Comparison of ENCODE assay signal across 16 cellular contexts in genomic region chr9:137784641-137785513, GRCh38.
DNase-seq lines count a peak whose midpoint lies in the region; ATAC-seq and TF ChIP-seq lines count a peak whose summit lies in the region.
"Had no signal": no experiment of that assay in that cellular context is flagged by ENCODE, and none has a peak within 500 bp of the region (broad histone marks: within the 10 kb centered on the region; RNA-seq: fewer than 3 reads in every experiment).

No MANE protein-coding gene starts in this region.

- peaks cover 23% of the 10 kb centered on the region for H3K4me1 Mint-ChIP-seq in activated CD4-positive, alpha-beta T cell treated with anti-CD3 and anti-CD28 coated beads, Interleukin-2, amount 10 ng/mL, durations not matched to agents 7 days and 5 days
- H3K4me1 Mint-ChIP-seq in chondrocyte (ENCODE audit: low read depth), result peaks cover 9% of the 10 kb centered on the region

- ATAC-seq in GM19351 (IDR thresholded peaks at IDR 0.05; ENCODE audit: unreplicated experiment), result no peak
- ATAC-seq: natural killer cell had no signal

- no peaks in the 10 kb centered on the region for H3K9me3 Mint-ChIP-seq in activated CD4-positive, alpha-beta T cell treated with anti-CD3 and anti-CD28 coated beads, Interleukin-2, amount 10 ng/mL, durations not matched to agents 7 days and 5 days
- H3K9me3 Mint-ChIP-seq in chondrocyte (ENCODE audit: low read depth), result no peaks in the 10 kb centered on the region
- H3K9me3 Mint-ChIP-seq: natural killer cell had no signal

- no peak overlapping the region for H3K4me3 ChIP-seq in H7 (ENCODE audit: insufficient read depth, low read depth, low read length)
- H3K4me3 ChIP-seq: A549, ascending aorta, HAP-1, tibial artery had no signal

- H3K27ac Mint-ChIP-seq in activated CD4-positive, alpha-beta T cell treated with anti-CD3 and anti-CD28 coated beads, Interleukin-2, amount 10 ng/mL, durations not matched to agents 7 days and 5 days, result peak overlapping the region; percentile 47
- H3K27ac Mint-ChIP-seq in chondrocyte (ENCODE audit: unreplicated experiment), result peak overlapping the region; percentile 54

- CTCF ChIA-PET in activated CD4-positive, alpha-beta T cell treated with anti-CD3 and anti-CD28 coated beads, Interleukin-2, amount 10 ng/mL, durations not matched to agents 7 days and 5 days (lab: Charles Lee), result no interaction called here

- no peak for DNase-seq in activated CD4-positive, alpha-beta T cell treated with anti-CD3 and anti-CD28 coated beads, Interleukin-2, amount 10 ng/mL, durations not matched to agents 7 days and 5 days
- no peak for DNase-seq in activated CD4-positive, alpha-beta T cell treated with anti-CD3 and anti-CD28 coated beads, Interleukin-2, amount 50 U/mL, for 48 hours
- peak; percentile 61 for DNase-seq in H7
- DNase-seq in chondrocyte (ENCODE audit: low spot score), result peak; percentile 76
- peak; percentile 75 for DNase-seq in posterior vena cava (ENCODE audit: low spot score)
- no peak for DNase-seq in SKM-1 treated with dmso at 0.1 percent for 144 hours (lab: John Stamatoyannopoulos, UW; ENCODE audit: unreplicated experiment)
- no peak for DNase-seq in HK-2 (ENCODE audit: unreplicated experiment)
- DNase-seq: activated gamma-delta T cell, natural killer cell, NCI-H187 treated with DMSO at 0.1 percent for 48 hours, NCI-H226, tibial artery had no signal

- peaks cover 12% of the 10 kb centered on the region for H3K36me3 ChIP-seq in H7 (replicated peaks; ENCODE audit: control insufficient read depth, insufficient read depth, low read length)

- intact Hi-C loops in posterior vena cava (cut with DNase I), result no loop called here

- no peak overlapping the region for H3K4me3 Mint-ChIP-seq in activated CD4-positive, alpha-beta T cell treated with anti-CD3 and anti-CD28 coated beads, Interleukin-2, amount 10 ng/mL, durations not matched to agents 7 days and 5 days
- H3K4me3 Mint-ChIP-seq in chondrocyte (ENCODE audit: unreplicated experiment), result no peak overlapping the region
- H3K4me3 Mint-ChIP-seq: natural killer cell had no signal

- no peaks in the 10 kb centered on the region for H3K27me3 Mint-ChIP-seq in activated CD4-positive, alpha-beta T cell treated with anti-CD3 and anti-CD28 coated beads, Interleukin-2, amount 10 ng/mL, durations not matched to agents 7 days and 5 days
- H3K27me3 Mint-ChIP-seq in chondrocyte (ENCODE audit: low read depth), result no peaks in the 10 kb centered on the region

- peaks cover 26% of the 10 kb centered on the region for H3K36me3 Mint-ChIP-seq in activated CD4-positive, alpha-beta T cell treated with anti-CD3 and anti-CD28 coated beads, Interleukin-2, amount 10 ng/mL, durations not matched to agents 7 days and 5 days (ENCODE audit: low read depth)
- peaks cover 26% of the 10 kb centered on the region for H3K36me3 Mint-ChIP-seq in chondrocyte (ENCODE audit: low read depth)

- TF ChIP-seq CTCF in chondrocyte (IDR thresholded peaks at IDR 0.05), result no peak

- POLR2A ChIA-PET in activated CD4-positive, alpha-beta T cell treated with anti-CD3 and anti-CD28 coated beads, Interleukin-2, amount 10 ng/mL, durations not matched to agents 7 days and 5 days (lab: Charles Lee), result no interaction called here

- no peaks in the 10 kb centered on the region for H3K27me3 ChIP-seq in H7 (ENCODE audit: control insufficient read depth, insufficient read depth, low read length)
- H3K27me3 ChIP-seq: ascending aorta, tibial artery had no signal

Comparison
In these comparisons a context has a peak if more than half of its experiments do, and no peak if none do; other contexts are left out.
1. DNase-seq: peak in H7 (single experiment), chondrocyte (single experiment) and posterior vena cava (single experiment); none in activated CD4-positive, alpha-beta T cell treated with anti-CD3 and anti-CD28 coated beads, Interleukin-2, amount 10 ng/mL, durations not matched to agents 7 days and 5 days (single experiment), activated CD4-positive, alpha-beta T cell treated with anti-CD3 and anti-CD28 coated beads, Interleukin-2, amount 50 U/mL, for 48 hours (0 of 2), SKM-1 treated with dmso at 0.1 percent for 144 hours (single experiment) and HK-2 (single experiment).